ENCODE assay signal across 12 cellular contexts in the genomic region with DNA sequence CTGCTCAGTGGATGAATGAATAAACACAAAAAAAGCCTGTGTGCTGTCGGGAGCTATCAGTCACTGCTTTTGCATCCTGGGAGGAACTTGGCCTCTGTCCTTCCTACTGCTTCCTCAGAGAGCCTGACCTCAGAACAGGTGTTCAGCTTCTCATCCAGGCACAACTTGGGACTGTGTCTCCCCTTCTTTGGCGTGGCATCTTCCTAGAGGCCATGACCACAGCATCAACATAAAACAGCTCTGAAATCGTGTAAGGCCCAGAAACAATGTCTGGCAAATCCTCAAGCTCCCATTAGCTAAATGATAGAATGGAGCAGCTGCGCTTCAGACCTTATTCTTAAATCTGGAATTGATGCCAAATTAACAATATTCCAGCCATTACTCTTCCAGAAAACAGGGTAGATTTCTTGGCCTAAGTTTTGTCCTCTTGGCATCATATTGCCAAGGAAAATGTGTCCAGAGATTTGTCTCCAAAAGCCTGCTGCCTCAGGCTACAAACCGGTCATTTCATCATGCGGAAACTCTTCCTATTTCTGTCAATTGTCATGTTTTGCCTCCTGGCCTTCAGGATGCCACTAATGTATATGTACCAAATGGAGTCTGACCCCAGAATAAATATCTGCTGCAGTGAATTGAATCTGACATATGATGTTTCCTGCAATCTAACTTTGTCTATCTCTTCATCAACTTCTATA. TPM values are rescaled to one million over a fixed set of nuclear protein-coding genes. Genes with fewer than 3 reads are reported as not detected.
DNase-seq lines count a peak whose midpoint lies in the region; ATAC-seq and TF ChIP-seq lines count a peak whose summit lies in the region.
"Had no signal": no experiment of that assay in that cellular context is flagged by ENCODE, and none has a peak within 500 bp of the region (broad histone marks: within the 10 kb centered on the region; RNA-seq: fewer than 3 reads in every experiment).

No MANE protein-coding gene starts in this region.

- in situ Hi-C loops in G401 (cut with HindIII; ENCODE audit: low sequenced_read_pairs): no loop called here

- no peaks in the 10 kb centered on the region for H3K36me3 ChIP-seq in SJCRH30
- no peaks in the 10 kb centered on the region for H3K36me3 ChIP-seq in left lung

- H3K27ac ChIP-seq in SJCRH30: peak overlapping the region; percentile 58
- H3K27ac ChIP-seq in left lung: peak overlapping the region in 1 of 2 donors; percentile 59
- H3K27ac ChIP-seq: parathyroid adenoma had no signal

- TF ChIP-seq CTCF in epithelial cell of esophagus (IDR thresholded peaks at IDR 0.05; ENCODE audit: insufficient read depth, low read depth, low read length, missing control alignments): no peak
- no peak for TF ChIP-seq CTCF in left lung (IDR thresholded peaks at IDR 0.05)

- intact Hi-C loops in left lung (cut with DNase I): no loop called here

- H3K27me3 ChIP-seq in SJCRH30 (no peaks in the 10 kb centered on the region), left lung (no peaks in the 10 kb centered on the region)

- DNase-seq in G401 (ENCODE audit: low spot score): peak; percentile 83
- peak; percentile 55 to 74 for DNase-seq in SJCRH30
- DNase-seq in epithelial cell of esophagus (ENCODE audit: low read depth): peak; percentile 30
- DNase-seq in pons (ENCODE audit: low spot score): peak; percentile 48
- DNase-seq in GM03348 (ENCODE audit: low spot score): no peak
- no peak for DNase-seq in LoVo (ENCODE audit: low spot score)
- no peak for DNase-seq in left lung
- DNase-seq in activated CD8-positive, alpha-beta memory T cell treated with anti-CD3 and anti-CD28 coated beads for 24 hours: no peak
- DNase-seq: activated CD4-positive, alpha-beta T cell treated with anti-CD3 and anti-CD28 coated beads, Interleukin-2, amount 50 U/mL, for 1 hour; OCI-M1; stimulated activated CD4-positive, alpha-beta T cell treated with anti-CD3 and anti-CD28 coated beads, Interleukin-1b, Interleukin-23, amount 100 ng/mL, for 48 hours had no signal

- peaks cover 17% of the 10 kb centered on the region for H3K4me1 ChIP-seq in SJCRH30
- peaks cover 0 to 5% of the 10 kb centered on the region in 2 donors for H3K4me1 ChIP-seq in left lung
- H3K4me1 ChIP-seq: parathyroid adenoma had no signal

- ATAC-seq in left lung: no peak

- H3K4me3 ChIP-seq in SJCRH30 (no peak overlapping the region), epithelial cell of esophagus (ENCODE audit: low read length) (no peak overlapping the region), left lung (no peak overlapping the region)

- no peaks in the 10 kb centered on the region for H3K9me3 ChIP-seq in SJCRH30 (replicated peaks)
- H3K9me3 ChIP-seq in left lung: no peaks in the 10 kb centered on the region

RNA-seq across cellular contexts. Expression of a gene that starts 53.2 kb away (rescaled TPM):
- total RNA-seq in G401 (2014; rRNA removed; shearing (Covaris generic)): not detected in 2 replicates
- total RNA-seq in SJCRH30 (2014; rRNA removed; shearing (Covaris generic)): not detected in 2 replicates
- total RNA-seq in left lung: 10 to 100 TPM; 57.9 to 66.6 TPM

Comparison
In these comparisons a context has a peak if more than half of its experiments do, and no peak if none do; other contexts are left out.
1. DNase-seq: peak in G401 (single experiment), SJCRH30 (2 of 2), epithelial cell of esophagus (single experiment) and pons (single experiment); none in GM03348 (single experiment), LoVo (single experiment), left lung (0 of 2) and activated CD8-positive, alpha-beta memory T cell treated with anti-CD3 and anti-CD28 coated beads for 24 hours (single experiment).
2. RNA of a gene that starts 53.2 kb away (total RNA-seq): 57.9 to 66.6 TPM in left lung; not detected in G401 and not detected in SJCRH30; every median in the first group is over 10 times any median in the second.